ENCODE assay signal across 10 cellular contexts in genomic region chr1:81811757-81812371, GRCh38. TPM values are rescaled to one million over a fixed set of nuclear protein-coding genes. Genes with fewer than 3 reads are reported as not detected.
DNase-seq lines count a peak whose midpoint lies in the region; TF ChIP-seq lines count a peak whose summit lies in the region.
"Had no signal": no experiment of that assay in that cellular context is flagged by ENCODE, and none has a peak within 500 bp of the region (broad histone marks: within the 10 kb centered on the region; RNA-seq: fewer than 3 reads in every experiment).

No MANE protein-coding gene starts in this region.

- TF ChIP-seq POLR2A in thyroid gland (IDR thresholded peaks at IDR 0.05): no peak
- no peak for TF ChIP-seq POLR2A in Peyer's patch (IDR thresholded peaks at IDR 0.05)

- H3K4me3 ChIP-seq in cardiac muscle cell (no peak overlapping the region), fibroblast of mammary gland (ENCODE audit: control insufficient read depth, low read depth, low read length) (no peak overlapping the region), thyroid gland (replicated peaks in 1 of 3) (no peak overlapping the region), Peyer's patch (no peak overlapping the region)

- H3K27ac ChIP-seq in cardiac muscle cell: no peak overlapping the region
- no peak overlapping the region for H3K27ac ChIP-seq in RWPE1
- peak overlapping the region; percentile 10 to 67 (median 13) for H3K27ac ChIP-seq in thyroid gland
- H3K27ac ChIP-seq in Peyer's patch: no peak overlapping the region

- TF ChIP-seq CTCF in cardiac muscle cell (IDR thresholded peaks at IDR 0.05; ENCODE audit: low read depth, low read length) (peak; percentile 31), RWPE1 (conservative IDR thresholded peaks at IDR 0.05; ENCODE audit: low read depth) (peak; percentile 51), fibroblast of mammary gland (conservative IDR thresholded peaks at IDR 0.05; ENCODE audit: control insufficient read depth, insufficient read depth, low read depth, low read length) (peak; percentile 31), thyroid gland (IDR thresholded peaks at IDR 0.05) (peak in 5 of 6 experiments; percentile 6 to 42 (median 32)), Peyer's patch (IDR thresholded peaks at IDR 0.05) (no peak)

- no peaks in the 10 kb centered on the region for H3K27me3 ChIP-seq in cardiac muscle cell
- no peaks in the 10 kb centered on the region for H3K27me3 ChIP-seq in thyroid gland
- no peaks in the 10 kb centered on the region for H3K27me3 ChIP-seq in Peyer's patch

- 34 to 43% methylated on average over 3 of the region's 3 CpGs for WGBS in thyroid gland, 2 donors

- POLR2A ChIA-PET in RWPE1 (lab: Yijun Ruan, JAX; ENCODE audit: low non-redundant PET): no interaction called here

- H3K4me1 ChIP-seq in cardiac muscle cell (ENCODE audit: low read depth) (peaks cover 81% of the 10 kb centered on the region), thyroid gland (peaks cover 32 to 40% of the 10 kb centered on the region in 2 donors), Peyer's patch (no peaks in the 10 kb centered on the region)

- H3K9me3 ChIP-seq in cardiac muscle cell (ENCODE audit: low read depth) (no peaks in the 10 kb centered on the region), thyroid gland (no peaks in the 10 kb centered on the region), Peyer's patch (no peaks in the 10 kb centered on the region)

- H3K36me3 ChIP-seq in cardiac muscle cell: no peaks in the 10 kb centered on the region
- no peaks in the 10 kb centered on the region for H3K36me3 ChIP-seq in thyroid gland
- H3K36me3 ChIP-seq in Peyer's patch: no peaks in the 10 kb centered on the region

- DNase-seq in cardiac muscle cell (ENCODE audit: low read depth in 1 of 2, low spot score in 1 of 2): no peak
- DNase-seq in cardiac septum (ENCODE audit: low spot score): no peak
- no peak for DNase-seq in RWPE1 (ENCODE audit: low spot score)
- no peak for DNase-seq in fibroblast of mammary gland (ENCODE audit: low read depth)
- DNase-seq in thyroid gland: no peak
- DNase-seq in NK-92 (lab: John Stamatoyannopoulos, UW; ENCODE audit: unreplicated experiment): no peak
- no peak for DNase-seq in Peyer's patch
- no peak for DNase-seq in activated CD8-positive, alpha-beta memory T cell treated with anti-CD3 and anti-CD28 coated beads, Interleukin-2, amount 50 U/mL, for 4 hours
- DNase-seq: C1 segment of cervical spinal cord; central memory CD4-positive, alpha-beta T cell had no signal

- CTCF ChIA-PET in RWPE1 (lab: Yijun Ruan, JAX): interaction anchor here (0.7 to 1.0 kb wide), 4 partner anchors 10 to 262 kb away, joined by 3 to 6 read pairs (median 3); no protein-coding TSS in a partner anchor

- intact Hi-C loops in cardiac septum (cut with DNase I) (loop anchor here (10.0 kb wide), 1 partner anchor 163 kb away; no protein-coding TSS in a partner anchor), thyroid gland (cut with DNase I) (loop anchor here (10.0 kb wide), 1 partner anchor 73 kb away; no protein-coding TSS in a partner anchor)

RNA-seq across cellular contexts. Expression of gene ADGRL2, which starts 11.1 kb away (rescaled TPM):
- total RNA-seq in cardiac muscle cell: 58.3 and 70.3 TPM in 2 replicates
- 34.1 and 40.6 TPM in 2 replicates for polyA plus RNA-seq in cardiac muscle cell
- 33.3 TPM for total RNA-seq in cardiac septum
- 100 to 1,000 TPM; 110 to 180 (median 154) TPM for total RNA-seq in thyroid gland
- 10 to 100 TPM in 2 of 4 donors, 1 to 10 TPM in 2; 6.1 to 48.7 (median 16.2) TPM for total RNA-seq in Peyer's patch

Comparison
In these comparisons a context has a peak if more than half of its experiments do, and no peak if none do; other contexts are left out.
1. H3K27ac ChIP-seq: peak in thyroid gland (3 of 3); none in cardiac muscle cell (single experiment), RWPE1 (single experiment) and Peyer's patch (0 of 4).
2. CTCF ChIP-seq: peak in cardiac muscle cell (single experiment), RWPE1 (single experiment), fibroblast of mammary gland (single experiment) and thyroid gland (5 of 6); none in Peyer's patch (0 of 6).